13 cellular contexts compared by ENCODE assay signal in genomic region chr7:127751723-127752448, GRCh38.
DNase-seq lines count a peak whose midpoint lies in the region; ATAC-seq and TF ChIP-seq lines count a peak whose summit lies in the region.
"Had no signal": no experiment of that assay in that cellular context is flagged by ENCODE, and none has a peak within 500 bp of the region (broad histone marks: within the 10 kb centered on the region; RNA-seq: fewer than 3 reads in every experiment).

No MANE protein-coding gene starts in this region.

- ATAC-seq in HG02763 (IDR thresholded peaks at IDR 0.05; ENCODE audit: unreplicated experiment) = no peak

- peaks cover 79% of the 10 kb centered on the region for H4K20me1 ChIP-seq in osteoblast (ENCODE audit: insufficient read depth, low read length)

- TF ChIP-seq CTCF in choroid plexus epithelial cell (conservative IDR thresholded peaks at IDR 0.05; ENCODE audit: low read depth, low read length) (no peak), osteoblast (IDR thresholded peaks at IDR 0.05; ENCODE audit: extremely low read depth, low read depth, low read length) (no peak)

- DNase-seq in activated CD4-positive, alpha-beta T cell treated with anti-CD3 and anti-CD28 coated beads for 48 hours = peak; percentile 12
- DNase-seq in activated CD4-positive, alpha-beta T cell treated with anti-CD3 and anti-CD28 coated beads for 4 hours = no peak
- DNase-seq in NCI-H1105 treated with DMSO at 0.1 percent for 48 hours (lab: John Stamatoyannopoulos, UW) (peak; percentile 16), choroid plexus epithelial cell (ENCODE audit: low read depth) (peak; percentile 40), osteoblast (ENCODE audit: insufficient read length, low spot score, missing footprints) (no peak), islet precursor cell (no peak), SHP77 treated with DMSO at 0.1 percent for 48 hours (lab: John Stamatoyannopoulos, UW) (no peak)
- DNase-seq: erythroblast, NCI-H1048, SK-N-SH, uterus had no signal

- no peak overlapping the region for H2AFZ ChIP-seq in osteoblast (ENCODE audit: low read length)

- no peaks in the 10 kb centered on the region for H3K27me3 ChIP-seq in osteoblast (ENCODE audit: insufficient read depth, low read length)
- H3K27me3 ChIP-seq: uterus had no signal

- H3K27ac ChIP-seq in osteoblast (ENCODE audit: low read depth, low read length) = peak overlapping the region; percentile 45
- H3K27ac ChIP-seq: uterus, VCaP had no signal

- H3K36me3 ChIP-seq in osteoblast (ENCODE audit: insufficient read depth, low read length) = no peaks in the 10 kb centered on the region
- H3K36me3 ChIP-seq: uterus had no signal

- H3K4me2 ChIP-seq in osteoblast (ENCODE audit: insufficient read depth, low read length) = peak overlapping the region; percentile 64
- H3K4me2 ChIP-seq: SK-N-SH had no signal

- H3K4me3 ChIP-seq in choroid plexus epithelial cell (ENCODE audit: low read depth, low read length) (no peak overlapping the region), osteoblast (ENCODE audit: insufficient read depth, low read length) (no peak overlapping the region)
- H3K4me3 ChIP-seq: uterus had no signal

- peaks cover 16% of the 10 kb centered on the region for H3K4me1 ChIP-seq in osteoblast (ENCODE audit: insufficient read depth, low read length)
- H3K4me1 ChIP-seq: uterus had no signal

- no peaks in the 10 kb centered on the region for H3K9me3 ChIP-seq in osteoblast (ENCODE audit: low read depth, low read length)
- H3K9me3 ChIP-seq: SK-N-SH, uterus had no signal

- H3K79me2 ChIP-seq in osteoblast (ENCODE audit: insufficient read depth, low read length) = peaks cover 94% of the 10 kb centered on the region

Comparison
In these comparisons a context has a peak if more than half of its experiments do, and no peak if none do; other contexts are left out.
1. DNase-seq: peak in activated CD4-positive, alpha-beta T cell treated with anti-CD3 and anti-CD28 coated beads for 48 hours (single experiment), NCI-H1105 treated with DMSO at 0.1 percent for 48 hours (single experiment) and choroid plexus epithelial cell (single experiment); none in activated CD4-positive, alpha-beta T cell treated with anti-CD3 and anti-CD28 coated beads for 4 hours (0 of 2), osteoblast (single experiment), islet precursor cell (single experiment) and SHP77 treated with DMSO at 0.1 percent for 48 hours (single experiment).